In genomic region chr12:69738351-69739286, GRCh38 we compare ENCODE assay signal across 8 cellular contexts. TPM values are rescaled to one million over a fixed set of nuclear protein-coding genes. Genes with fewer than 3 reads are reported as not detected.
DNase-seq lines count a peak whose midpoint lies in the region; ATAC-seq and TF ChIP-seq lines count a peak whose summit lies in the region.

Gene RAB3IP, plus strand, starts transcription at chr12:69738860. Its CDS starts 16,549 bp downstream, at chr12:69755409.

- H3K4me3 ChIP-seq in fibroblast of pulmonary artery (replicated peaks; ENCODE audit: low read depth, low read length) (peak within 1 kb of the TSS; percentile 64), stomach (peak within 1 kb of the TSS; percentile 86 to 94 (median 92))

- peak within 1 kb of the TSS; percentile 86 for H3K4me3 Mint-ChIP-seq in activated T-helper 17 cell treated with anti-CD3 and anti-CD28 coated beads, Interleukin-2, amount 50 U/mL, for 72 hours
- H3K4me3 Mint-ChIP-seq in nephron progenitor cell: peak within 1 kb of the TSS; percentile 88

- TF ChIP-seq CTCF in fibroblast of pulmonary artery (IDR thresholded peaks at IDR 0.05; ENCODE audit: low read length, missing control alignments) (peak; percentile 20), nephron progenitor cell (IDR thresholded peaks at IDR 0.05) (peak; percentile 59), stomach (IDR thresholded peaks at IDR 0.05) (peak in 3 of 7 experiments; percentile 61 to 81 (median 73))

- peaks cover 8 to 26% (median 18%) of the 10 kb centered on the region in 4 donors for H3K4me1 ChIP-seq in stomach

- intact Hi-C loops in stomach (cut with DNase I; ENCODE audit: low total_unique reads): no loop called here

- no peaks in the 10 kb centered on the region for H3K9me3 ChIP-seq in stomach

- no peaks in the 10 kb centered on the region for H3K36me3 Mint-ChIP-seq in activated T-helper 17 cell treated with anti-CD3 and anti-CD28 coated beads, Interleukin-2, amount 50 U/mL, for 72 hours (ENCODE audit: low read depth)
- H3K36me3 Mint-ChIP-seq in nephron progenitor cell (ENCODE audit: low read depth): no peaks in the 10 kb centered on the region

- peaks cover 8% of the 10 kb centered on the region for H3K27me3 Mint-ChIP-seq in activated T-helper 17 cell treated with anti-CD3 and anti-CD28 coated beads, Interleukin-2, amount 50 U/mL, for 72 hours
- H3K27me3 Mint-ChIP-seq in nephron progenitor cell (ENCODE audit: low read depth, poor library complexity): peaks cover 70% of the 10 kb centered on the region

- peaks cover 12% of the 10 kb centered on the region for H3K4me1 Mint-ChIP-seq in activated T-helper 17 cell treated with anti-CD3 and anti-CD28 coated beads, Interleukin-2, amount 50 U/mL, for 72 hours
- H3K4me1 Mint-ChIP-seq in nephron progenitor cell: peaks cover 17% of the 10 kb centered on the region

- WGBS in stomach, 5 donors: 1 to 7% (median 2%) methylated on average over 26 to 110 of the region's 110 CpGs

- no peak for TF ChIP-seq POLR2A in stomach (IDR thresholded peaks at IDR 0.05)

- H3K27ac Mint-ChIP-seq in activated T-helper 17 cell treated with anti-CD3 and anti-CD28 coated beads, Interleukin-2, amount 50 U/mL, for 72 hours: peak within 1 kb of the TSS; percentile 65
- no peak within 1 kb of the TSS for H3K27ac Mint-ChIP-seq in nephron progenitor cell

- peak; percentile 88 for ATAC-seq in GM21737 (IDR thresholded peaks at IDR 0.05; ENCODE audit: unreplicated experiment)
- ATAC-seq in activated T-helper 17 cell treated with anti-CD3 and anti-CD28 coated beads, Interleukin-2, amount 50 U/mL, for 72 hours (replicated peaks): peak; percentile 91

- no peaks in the 10 kb centered on the region for H3K27me3 ChIP-seq in stomach

- H3K9me3 Mint-ChIP-seq in activated T-helper 17 cell treated with anti-CD3 and anti-CD28 coated beads, Interleukin-2, amount 50 U/mL, for 72 hours: no peaks in the 10 kb centered on the region
- no peaks in the 10 kb centered on the region for H3K9me3 Mint-ChIP-seq in nephron progenitor cell

- H3K27ac ChIP-seq in stomach: peak within 1 kb of the TSS; percentile 91 to 100 (median 94)

- DNase-seq in Daoy (ENCODE audit: low read depth): peak; percentile 93
- peak; percentile 70 for DNase-seq in KG1 (lab: John Stamatoyannopoulos, UW)
- peak; percentile 65 for DNase-seq in RPMI7951 (ENCODE audit: low read depth)
- DNase-seq in fibroblast of pulmonary artery (ENCODE audit: low read depth): peak; percentile 82
- DNase-seq in nephron progenitor cell: peak; percentile 98
- DNase-seq in stomach: peak; percentile 94

- no peak for TF ChIP-seq EP300 in stomach (IDR thresholded peaks at IDR 0.05)

- no peaks in the 10 kb centered on the region for H3K36me3 ChIP-seq in stomach

RNA-seq across cellular contexts. Expression of gene RAB3IP, which starts in this region (rescaled TPM):
- total RNA-seq in Daoy (2014; rRNA removed; shearing (Covaris generic)): 28.3 and 28.4 TPM in 2 replicates
- total RNA-seq in RPMI7951 (2014; rRNA removed; shearing (Covaris generic)): 11.4 and 13.1 TPM in 2 replicates
- total RNA-seq in activated T-helper 17 cell treated with anti-CD3 and anti-CD28 coated beads, Interleukin-2, amount 50 U/mL, for 72 hours: 10 to 100 TPM; 21.8 to 27.3 TPM
- 10 to 100 TPM; 13.9 to 33.0 (median 27.8) TPM for total RNA-seq in stomach
- 10 to 100 TPM; 14.4 to 26.5 (median 17.7) TPM for polyA plus RNA-seq in stomach

Comparison
In these comparisons a context has a peak if more than half of its experiments do, and no peak if none do; other contexts are left out.
1. Peak in every context shown above with its lines: DNase-seq, ATAC-seq, H3K4me3 ChIP-seq and H3K27ac ChIP-seq.